Comparison of ENCODE assay signal across 12 cellular contexts in the genomic region with DNA sequence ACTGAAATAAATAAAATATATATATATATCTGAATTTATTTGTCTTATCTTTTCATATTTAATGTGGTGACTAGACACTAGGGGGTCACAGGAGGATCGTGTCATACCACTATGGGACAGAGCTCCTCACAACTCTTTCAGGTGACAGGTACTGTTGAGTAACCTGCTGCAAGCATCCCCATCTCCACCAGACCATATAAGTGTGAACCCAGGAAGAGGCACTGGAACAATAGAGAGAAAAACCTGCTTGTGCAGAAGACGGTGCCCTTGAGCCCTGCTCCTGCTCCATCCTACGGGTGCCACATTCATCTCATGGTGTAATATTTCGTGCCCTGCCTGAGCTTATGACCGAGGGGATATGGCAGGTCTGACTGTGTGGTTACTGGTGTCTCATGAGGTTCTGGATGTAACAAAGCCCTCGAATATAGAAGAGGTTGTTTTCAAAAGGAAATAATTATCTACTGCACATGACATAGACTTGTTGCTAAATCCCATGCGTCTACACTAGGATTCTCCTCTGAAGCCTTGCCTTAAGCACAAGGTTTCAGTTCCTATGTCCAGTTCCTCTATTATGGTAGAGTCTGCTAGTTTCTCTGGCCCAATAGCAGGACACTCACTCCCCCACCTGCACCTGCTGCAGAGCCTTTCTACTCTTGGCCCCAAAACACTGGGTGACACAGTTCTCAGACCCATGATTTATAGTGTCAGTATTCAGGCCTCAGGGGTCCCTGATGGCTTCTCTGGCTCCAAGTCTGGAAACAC.
A peak's percentile ranks its signal among the peaks of the same experiment; 100 is the strongest.
DNase-seq lines count a peak whose midpoint lies in the region; ATAC-seq and TF ChIP-seq lines count a peak whose summit lies in the region.
"Had no signal": no experiment of that assay in that cellular context is flagged by ENCODE, and none has a peak within 500 bp of the region (broad histone marks: within the 10 kb centered on the region; RNA-seq: fewer than 3 reads in every experiment).

No MANE protein-coding gene starts in this region.

- H3K4me1 Mint-ChIP-seq in osteocyte (ENCODE audit: unreplicated experiment) (no peaks in the 10 kb centered on the region), immature natural killer cell (peaks cover 22 to 30% of the 10 kb centered on the region in 2 donors)
- peaks cover 5% of the 10 kb centered on the region for H3K4me1 Mint-ChIP-seq in activated naive CD4-positive, alpha-beta T cell treated with anti-CD3 and anti-CD28 coated beads, Interleukin-2, amount 10 ng/mL, durations not matched to agents 7 days and 5 days

- H3K27ac Mint-ChIP-seq in osteocyte (ENCODE audit: unreplicated experiment): no peak overlapping the region
- no peak overlapping the region for H3K27ac Mint-ChIP-seq in immature natural killer cell
- H3K27ac Mint-ChIP-seq in activated naive CD4-positive, alpha-beta T cell treated with anti-CD3 and anti-CD28 coated beads, Interleukin-2, amount 10 ng/mL, durations not matched to agents 7 days and 5 days: no peak overlapping the region

- H3K9me3 Mint-ChIP-seq in osteocyte (ENCODE audit: unreplicated experiment): no peaks in the 10 kb centered on the region
- H3K9me3 Mint-ChIP-seq in immature natural killer cell: no peaks in the 10 kb centered on the region
- H3K9me3 Mint-ChIP-seq in activated naive CD4-positive, alpha-beta T cell treated with anti-CD3 and anti-CD28 coated beads, Interleukin-2, amount 10 ng/mL, durations not matched to agents 7 days and 5 days: no peaks in the 10 kb centered on the region

- DNase-seq in RPMI8226 (peak; percentile 62), osteocyte (ENCODE audit: extremely low spot score, unreplicated experiment) (peak; percentile 56), immature natural killer cell (no peak)
- no peak for DNase-seq in stimulated activated CD4-positive, alpha-beta T cell treated with anti-CD3 and anti-CD28 coated beads, Interleukin-4, amount 100 ng/mL, for 24 hours
- no peak for DNase-seq in activated naive CD4-positive, alpha-beta T cell treated with anti-CD3 and anti-CD28 coated beads, Interleukin-2, amount 10 ng/mL, durations not matched to agents 7 days and 5 days
- DNase-seq: dorsolateral prefrontal cortex, foreskin fibroblast, HCEC 1CT, NCI-H1092, NCI-H526 treated with DMSO at 0.1 percent for 48 hours had no signal

- H3K36me3 Mint-ChIP-seq in osteocyte (ENCODE audit: unreplicated experiment): no peaks in the 10 kb centered on the region
- no peaks in the 10 kb centered on the region for H3K36me3 Mint-ChIP-seq in immature natural killer cell
- no peaks in the 10 kb centered on the region for H3K36me3 Mint-ChIP-seq in activated naive CD4-positive, alpha-beta T cell treated with anti-CD3 and anti-CD28 coated beads, Interleukin-2, amount 10 ng/mL, durations not matched to agents 7 days and 5 days

- no peak for TF ChIP-seq CTCF in osteocyte (IDR thresholded peaks at IDR 0.05)

- H3K4me3 Mint-ChIP-seq in osteocyte (ENCODE audit: unreplicated experiment) (no peak overlapping the region), immature natural killer cell (no peak overlapping the region)
- H3K4me3 Mint-ChIP-seq in activated naive CD4-positive, alpha-beta T cell treated with anti-CD3 and anti-CD28 coated beads, Interleukin-2, amount 10 ng/mL, durations not matched to agents 7 days and 5 days: no peak overlapping the region

- ATAC-seq in GM18867 (IDR thresholded peaks at IDR 0.05; ENCODE audit: unreplicated experiment): peak; percentile 65
- peak; percentile 57 for ATAC-seq in HG02759 (IDR thresholded peaks at IDR 0.05; ENCODE audit: unreplicated experiment)

- CTCF ChIA-PET in activated naive CD4-positive, alpha-beta T cell treated with anti-CD3 and anti-CD28 coated beads, Interleukin-2, amount 10 ng/mL, durations not matched to agents 7 days and 5 days (lab: Charles Lee): no interaction called here

- peaks cover 26% of the 10 kb centered on the region for H3K27me3 Mint-ChIP-seq in osteocyte (ENCODE audit: unreplicated experiment)
- peaks cover 5 to 7% (median 6%) of the 10 kb centered on the region in 3 donors for H3K27me3 Mint-ChIP-seq in immature natural killer cell (ENCODE audit: low read depth in 3 of 3)
- H3K27me3 Mint-ChIP-seq in activated naive CD4-positive, alpha-beta T cell treated with anti-CD3 and anti-CD28 coated beads, Interleukin-2, amount 10 ng/mL, durations not matched to agents 7 days and 5 days: peaks cover 38% of the 10 kb centered on the region

Comparison
In these comparisons a context has a peak if more than half of its experiments do, and no peak if none do; other contexts are left out.
1. DNase-seq: peak in RPMI8226 (single experiment) and osteocyte (single experiment); none in immature natural killer cell (0 of 3), stimulated activated CD4-positive, alpha-beta T cell treated with anti-CD3 and anti-CD28 coated beads, Interleukin-4, amount 100 ng/mL, for 24 hours (single experiment) and activated naive CD4-positive, alpha-beta T cell treated with anti-CD3 and anti-CD28 coated beads, Interleukin-2, amount 10 ng/mL, durations not matched to agents 7 days and 5 days (single experiment).